ENCODE assay signal across 2 cellular contexts in the genomic region with DNA sequence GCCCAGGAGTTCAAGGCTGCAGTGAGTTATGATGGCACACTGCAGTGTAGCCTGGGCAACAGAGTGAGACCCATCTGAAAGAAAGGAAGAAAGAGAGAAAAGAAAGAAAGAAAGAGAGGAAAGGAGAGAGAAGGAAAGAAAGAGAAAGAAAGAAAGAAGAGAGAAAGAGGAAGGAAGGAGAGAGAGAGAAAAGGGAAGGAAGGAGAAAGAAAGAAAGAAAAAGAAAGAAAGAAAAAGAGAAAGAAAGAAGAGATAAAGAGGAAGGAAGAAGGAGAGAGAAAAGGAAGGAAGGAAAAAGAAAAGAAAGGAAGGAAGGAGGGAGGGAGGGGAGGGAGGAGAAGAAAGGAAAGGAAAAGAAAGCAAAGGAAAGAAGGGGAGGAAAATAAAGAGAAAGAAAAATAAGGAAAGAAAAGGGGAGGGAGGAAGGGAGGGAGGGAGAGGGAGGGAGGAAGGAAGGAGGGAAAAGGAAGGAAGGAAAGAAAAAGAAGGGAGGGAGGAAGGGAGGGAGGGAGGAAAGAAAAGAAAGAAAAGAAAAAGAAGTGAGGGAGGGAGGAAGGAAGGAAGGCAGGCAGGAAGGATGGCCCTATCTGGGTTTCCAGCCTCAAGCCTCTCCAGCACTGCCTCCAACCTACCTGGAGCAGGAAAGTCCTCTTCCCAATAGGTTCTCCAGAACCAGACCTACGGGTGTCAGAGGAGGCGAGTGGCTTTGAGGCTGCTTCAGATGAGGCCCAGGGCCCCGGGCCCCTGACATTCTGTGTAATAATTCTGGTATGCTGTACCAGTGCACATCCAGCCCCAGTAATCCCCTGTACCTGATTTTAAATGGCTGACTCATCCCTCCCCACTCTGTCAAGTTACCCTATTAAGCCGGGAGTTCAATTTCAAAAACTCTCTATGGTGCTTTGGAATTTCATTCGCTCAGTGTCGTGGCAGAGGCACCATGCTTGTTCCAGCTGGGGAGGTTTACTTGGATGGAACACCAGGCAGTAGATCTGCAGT.
TF ChIP-seq lines count a peak whose summit lies in the region.

No MANE protein-coding gene starts in this region.

TF ChIP-seq in HCT116, 20 proteins besides CTCF, POLR2A, EP300 and RAD21 (continued from another document):
- TF ChIP-seq REST (IDR thresholded peaks at IDR 0.05; ENCODE audit: low read depth) (no peak), ELF1 (IDR thresholded peaks at IDR 0.05; ENCODE audit: borderline replicate concordance, low read depth) (no peak), ATF3 (IDR thresholded peaks at IDR 0.05) (no peak), CEBPB (IDR thresholded peaks at IDR 0.05; ENCODE audit: low read depth) (no peak), JUND (IDR thresholded peaks at IDR 0.05) (peak; percentile 16; the same call in 1 of the 2 replicates), FOSL1 (IDR thresholded peaks at IDR 0.05; ENCODE audit: low read depth) (peak; percentile 26; the same call in 1 of the 2 replicates), POLR2AphosphoS5 (IDR thresholded peaks at IDR 0.05; ENCODE audit: low read depth, low read length) (no peak)
TF ChIP-seq in HCT116: peak in this region for 2.

TF ChIP-seq in SK-N-SH treated with all-trans-retinoic acid at 6 μM for 48 hours, 23 proteins besides CTCF, POLR2A, EP300 and RAD21 (continued from another document):
- no peak for TF ChIP-seq ZC3H10 (CRISPR knock-in tag; IDR thresholded peaks at IDR 0.05)
- TF ChIP-seq TOX (CRISPR knock-in tag; IDR thresholded peaks at IDR 0.05; ENCODE audit: borderline replicate concordance), result no peak
- no peak for TF ChIP-seq ESRRG (CRISPR knock-in tag; IDR thresholded peaks at IDR 0.05)
- TF ChIP-seq ZNF8 (CRISPR knock-in tag; IDR thresholded peaks at IDR 0.05), result no peak
- TF ChIP-seq, protein P1, sequence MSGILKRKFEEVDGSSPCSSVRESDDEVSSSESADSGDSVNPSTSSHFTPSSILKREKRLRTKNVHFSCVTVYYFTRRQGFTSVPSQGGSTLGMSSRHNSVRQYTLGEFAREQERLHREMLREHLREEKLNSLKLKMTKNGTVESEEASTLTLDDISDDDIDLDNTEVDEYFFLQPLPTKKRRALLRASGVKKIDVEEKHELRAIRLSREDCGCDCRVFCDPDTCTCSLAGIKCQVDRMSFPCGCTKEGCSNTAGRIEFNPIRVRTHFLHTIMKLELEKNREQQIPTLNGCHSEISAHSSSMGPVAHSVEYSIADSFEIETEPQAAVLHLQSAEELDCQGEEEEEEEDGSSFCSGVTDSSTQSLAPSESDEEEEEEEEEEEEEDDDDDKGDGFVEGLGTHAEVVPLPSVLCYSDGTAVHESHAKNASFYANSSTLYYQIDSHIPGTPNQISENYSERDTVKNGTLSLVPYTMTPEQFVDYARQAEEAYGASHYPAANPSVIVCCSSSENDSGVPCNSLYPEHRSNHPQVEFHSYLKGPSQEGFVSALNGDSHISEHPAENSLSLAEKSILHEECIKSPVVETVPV (CRISPR knock-in tag; IDR thresholded peaks at IDR 0.05), result no peak
- TF ChIP-seq, protein P2, sequence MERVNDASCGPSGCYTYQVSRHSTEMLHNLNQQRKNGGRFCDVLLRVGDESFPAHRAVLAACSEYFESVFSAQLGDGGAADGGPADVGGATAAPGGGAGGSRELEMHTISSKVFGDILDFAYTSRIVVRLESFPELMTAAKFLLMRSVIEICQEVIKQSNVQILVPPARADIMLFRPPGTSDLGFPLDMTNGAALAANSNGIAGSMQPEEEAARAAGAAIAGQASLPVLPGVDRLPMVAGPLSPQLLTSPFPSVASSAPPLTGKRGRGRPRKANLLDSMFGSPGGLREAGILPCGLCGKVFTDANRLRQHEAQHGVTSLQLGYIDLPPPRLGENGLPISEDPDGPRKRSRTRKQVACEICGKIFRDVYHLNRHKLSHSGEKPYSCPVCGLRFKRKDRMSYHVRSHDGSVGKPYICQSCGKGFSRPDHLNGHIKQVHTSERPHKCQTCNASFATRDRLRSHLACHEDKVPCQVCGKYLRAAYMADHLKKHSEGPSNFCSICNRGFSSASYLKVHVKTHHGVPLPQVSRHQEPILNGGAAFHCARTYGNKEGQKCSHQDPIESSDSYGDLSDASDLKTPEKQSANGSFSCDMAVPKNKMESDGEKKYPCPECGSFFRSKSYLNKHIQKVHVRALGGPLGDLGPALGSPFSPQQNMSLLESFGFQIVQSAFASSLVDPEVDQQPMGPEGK (CRISPR knock-in tag; IDR thresholded peaks at IDR 0.05; ENCODE audit: borderline replicate concordance), result no peak
